Comparison of ENCODE assay signal across 32 cellular contexts in genomic region chrY:8342173-8342572, GRCh38.
"Had no signal": no experiment of that assay in that cellular context is flagged by ENCODE, and none has a peak within 500 bp of the region (broad histone marks: within the 10 kb centered on the region; RNA-seq: fewer than 3 reads in every experiment).

No MANE protein-coding gene starts in this region.

- ATAC-seq: activated naive CD4-positive, alpha-beta T cell treated with anti-CD3 and anti-CD28 coated beads, Interleukin-2, amount 50 U/mL, for 72 hours; activated naive CD8-positive, alpha-beta T cell treated with anti-CD3 and anti-CD28 coated beads, Interleukin-2, amount 50 U/mL, for 24 hours; activated T-cell treated with anti-CD3 and anti-CD28 coated beads, Interleukin-2, amount 50 U/mL, for 4 hours; activated T-cell treated with anti-CD3 and anti-CD28 coated beads, Interleukin-2, amount 50 U/mL, for 72 hours; activated T-helper 17 cell treated with anti-CD3 and anti-CD28 coated beads, Interleukin-2, amount 50 U/mL, for 72 hours; body of pancreas had no signal

- H3K27ac ChIP-seq: ascending aorta, body of pancreas, brain microvascular endothelial cell, breast epithelium, cardiac muscle cell had no signal

- DNase-seq: activated effector memory CD4-positive, alpha-beta T cell treated with anti-CD3 and anti-CD28 coated beads, Interleukin-2, amount 50 U/mL, for 16 hours; activated effector memory CD4-positive, alpha-beta T cell treated with Interleukin-2 at 50 U/mL for 16 hours; activated gamma-delta T cell; activated gamma-delta T cell treated with Interleukin-2 at 50 U/mL for 16 hours; activated naive CD4-positive, alpha-beta T cell; activated naive CD4-positive, alpha-beta T cell treated with anti-CD3 and anti-CD28 coated beads for 36 hours; activated naive CD4-positive, alpha-beta T cell treated with anti-CD3 and anti-CD28 coated beads, Interleukin-2, amount 10 ng/mL, durations not matched to agents 7 days and 5 days; activated naive CD4-positive, alpha-beta T cell treated with anti-CD3 and anti-CD28 coated beads, Interleukin-2, amount 50 U/mL, for 16 hours; activated naive CD4-positive, alpha-beta T cell treated with Interleukin-2 at 50 U/mL for 16 hours; activated naive CD8-positive, alpha-beta T cell treated with anti-CD3 and anti-CD28 coated beads for 36 hours; activated naive CD8-positive, alpha-beta T cell treated with anti-CD3 and anti-CD28 coated beads, Interleukin-2, amount 10 ng/mL, durations not matched to agents 7 days and 5 days; activated naive CD8-positive, alpha-beta T cell treated with anti-CD3 and anti-CD28 coated beads, Interleukin-2, amount 50 U/mL, for 24 hours; activated T-cell treated with anti-CD3 and anti-CD28 coated beads for 4 hours; activated T-cell treated with anti-CD3 and anti-CD28 coated beads, Interleukin-2, amount 50 U/mL, for 1 hour; activated T-cell treated with anti-CD3 and anti-CD28 coated beads, Interleukin-2, amount 50 U/mL, for 24 hours; activated T-cell treated with anti-CD3 and anti-CD28 coated beads, Interleukin-2, amount 50 U/mL, for 4 hours; activated T-cell treated with anti-CD3 and anti-CD28 coated beads, Interleukin-2, amount 50 U/mL, for 48 hours; activated T-cell treated with anti-CD3 and anti-CD28 coated beads, Interleukin-2, amount 50 U/mL, for 72 hours; amniotic stem cell; amygdala; anterior cingulate cortex; aorta; body of pancreas; brain microvascular endothelial cell; caudate nucleus; central memory CD4-positive, alpha-beta T cell; cerebellar nuclear complex had no signal

- H3K9me3 ChIP-seq: ascending aorta, body of pancreas, breast epithelium had no signal

- H3K27me3 ChIP-seq: ascending aorta, body of pancreas, brain microvascular endothelial cell, breast epithelium, cardiac muscle cell had no signal

- H3K36me3 ChIP-seq: ascending aorta, brain microvascular endothelial cell, breast epithelium, cardiac muscle cell had no signal

- H3K4me3 ChIP-seq: ascending aorta, body of pancreas, breast epithelium, cardiac muscle cell had no signal

- H3K4me1 ChIP-seq: ascending aorta, body of pancreas, breast epithelium had no signal
